ENCODE assay signal across 1 cellular context in the genomic region with DNA sequence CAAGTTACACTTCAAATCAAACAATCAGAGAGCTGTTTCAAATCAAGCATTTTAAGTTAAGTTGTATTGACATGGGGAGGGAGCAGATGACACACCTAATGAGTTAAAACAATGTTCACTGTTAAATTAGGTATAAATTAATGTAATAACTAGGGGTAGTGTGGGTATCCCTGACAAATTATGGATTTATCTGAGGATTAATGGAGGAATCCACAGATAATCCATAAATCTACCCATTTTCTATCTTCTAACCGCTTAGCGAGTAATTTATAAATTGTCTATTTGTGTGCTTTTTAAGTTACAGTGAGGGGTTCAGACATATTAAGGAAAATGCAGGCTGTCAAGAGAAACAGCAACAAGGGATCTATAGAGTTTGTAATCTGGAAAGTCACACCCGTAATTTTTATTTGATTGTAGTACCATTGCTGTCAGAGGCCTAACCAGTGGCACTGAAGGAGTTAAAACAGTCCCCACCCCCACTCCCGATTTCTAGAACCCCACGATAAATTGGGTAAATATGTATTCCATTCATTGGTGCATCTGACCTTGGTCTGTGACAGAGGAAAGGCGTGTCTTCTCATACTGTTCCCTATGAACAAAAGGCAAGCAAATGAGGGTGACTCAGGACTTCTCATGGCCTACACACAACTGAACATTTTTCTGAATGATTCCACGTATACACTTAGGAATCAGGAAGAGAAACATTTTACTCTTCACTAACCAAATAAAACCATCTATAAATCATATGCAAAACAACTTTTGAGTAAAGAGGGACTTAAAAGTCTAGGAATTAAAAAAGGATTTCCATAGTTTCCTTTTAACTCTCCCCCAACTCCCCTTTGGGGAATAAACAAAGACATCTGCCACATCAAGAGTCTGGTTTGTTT.
TF ChIP-seq lines count a peak whose summit lies in the region.

No MANE protein-coding gene starts in this region.

TF ChIP-seq in K562, 482 proteins besides CTCF, POLR2A, EP300 and RAD21 (continued from another document and continues in another):
- no peak for TF ChIP-seq SIX5 (IDR thresholded peaks at IDR 0.05; ENCODE audit: borderline replicate concordance in 1 of 2, insufficient read depth in 1 of 2, low read depth in 1 of 2, low read length in 2 of 2)
- no peak for TF ChIP-seq EHMT2 (IDR thresholded peaks at IDR 0.05)
- TF ChIP-seq FOXP1 (CRISPR knock-in tag; IDR thresholded peaks at IDR 0.05), result no peak
- peak; percentile 60; the same call in 1 of the 2 replicates for TF ChIP-seq NFXL1 (CRISPR knock-in tag; IDR thresholded peaks at IDR 0.05)
- TF ChIP-seq BHLHE40 (IDR thresholded peaks at IDR 0.05; ENCODE audit: low read length), result no peak
- TF ChIP-seq, protein P1, sequence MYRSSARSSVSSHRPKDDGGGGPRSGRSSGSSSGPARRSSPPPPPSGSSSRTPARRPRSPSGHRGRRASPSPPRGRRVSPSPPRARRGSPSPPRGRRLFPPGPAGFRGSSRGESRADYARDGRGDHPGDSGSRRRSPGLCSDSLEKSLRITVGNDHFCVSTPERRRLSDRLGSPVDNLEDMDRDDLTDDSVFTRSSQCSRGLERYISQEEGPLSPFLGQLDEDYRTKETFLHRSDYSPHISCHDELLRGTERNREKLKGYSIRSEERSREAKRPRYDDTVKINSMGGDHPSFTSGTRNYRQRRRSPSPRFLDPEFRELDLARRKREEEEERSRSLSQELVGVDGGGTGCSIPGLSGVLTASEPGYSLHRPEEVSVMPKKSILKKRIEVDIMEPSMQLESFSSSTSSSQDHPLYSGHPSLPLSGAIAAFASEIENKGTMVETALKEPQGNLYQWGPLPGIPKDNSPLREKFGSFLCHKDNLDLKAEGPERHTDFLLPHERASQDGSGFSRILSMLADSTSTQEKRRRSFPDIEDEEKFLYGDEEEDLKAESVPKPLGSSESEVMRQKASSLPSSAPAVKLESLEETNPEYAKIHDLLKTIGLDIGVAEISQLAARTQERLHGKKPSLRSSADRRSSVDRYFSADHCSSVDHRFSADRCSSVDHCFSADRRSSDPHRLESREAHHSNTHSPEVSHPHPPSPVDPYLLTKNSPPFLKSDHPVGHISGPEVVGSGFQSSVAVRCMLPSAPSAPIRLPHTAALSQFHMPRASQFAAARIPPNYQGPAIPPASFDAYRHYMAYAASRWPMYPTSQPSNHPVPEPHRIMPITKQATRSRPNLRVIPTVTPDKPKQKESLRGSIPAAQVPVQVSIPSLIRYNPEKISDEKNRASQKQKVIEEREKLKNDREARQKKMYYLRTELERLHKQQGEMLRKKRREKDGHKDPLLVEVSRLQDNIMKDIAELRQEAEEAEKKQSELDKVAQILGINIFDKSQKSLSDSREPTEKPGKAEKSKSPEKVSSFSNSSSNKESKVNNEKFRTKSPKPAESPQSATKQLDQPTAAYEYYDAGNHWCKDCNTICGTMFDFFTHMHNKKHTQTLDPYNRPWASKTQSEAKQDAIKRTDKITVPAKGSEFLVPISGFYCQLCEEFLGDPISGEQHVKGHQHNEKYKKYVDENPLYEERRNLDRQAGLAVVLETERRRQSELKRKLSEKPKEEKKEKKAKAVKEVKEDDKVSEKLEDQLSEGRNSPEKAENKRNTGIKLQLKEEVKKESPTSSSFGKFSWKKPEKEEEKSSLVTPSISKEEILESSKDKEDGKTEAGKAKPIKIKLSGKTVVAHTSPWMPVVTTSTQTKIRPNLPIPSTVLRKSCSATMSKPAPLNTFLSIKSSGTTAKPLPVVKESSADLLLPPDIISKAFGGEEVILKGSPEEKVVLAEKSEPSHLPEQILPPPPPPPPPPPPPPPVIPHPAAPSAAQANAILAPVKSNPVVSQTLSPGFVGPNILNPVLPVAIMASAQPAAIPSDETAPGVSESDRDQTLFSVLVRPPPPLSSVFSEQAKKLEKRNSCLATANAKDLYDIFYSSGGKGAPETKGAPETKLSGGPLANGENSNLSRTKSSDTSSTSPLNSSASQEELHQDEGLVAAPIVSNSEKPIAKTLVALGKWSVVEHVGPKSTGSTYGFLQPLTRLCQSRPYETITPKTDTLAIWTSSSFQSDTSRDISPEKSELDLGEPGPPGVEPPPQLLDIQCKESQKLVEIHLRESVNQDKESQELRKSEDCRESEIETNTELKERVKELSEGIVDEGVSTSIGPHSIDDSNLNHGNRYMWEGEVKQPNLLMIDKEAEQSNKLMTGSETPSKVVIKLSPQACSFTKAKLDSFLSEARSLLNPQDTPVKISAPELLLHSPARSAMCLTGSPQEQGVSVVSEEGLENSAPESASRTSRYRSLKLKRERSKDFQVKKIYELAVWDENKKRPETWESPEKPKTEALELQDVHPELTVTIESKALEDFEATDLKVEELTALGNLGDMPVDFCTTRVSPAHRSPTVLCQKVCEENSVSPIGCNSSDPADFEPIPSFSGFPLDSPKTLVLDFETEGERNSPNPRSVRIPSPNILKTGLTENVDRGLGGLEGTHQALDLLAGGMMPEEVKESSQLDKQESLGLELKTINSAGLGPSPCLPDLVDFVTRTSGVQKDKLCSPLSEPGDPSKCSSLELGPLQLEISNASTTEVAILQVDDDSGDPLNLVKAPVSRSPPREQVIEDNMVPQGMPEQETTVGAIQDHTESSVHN (IDR thresholded peaks at IDR 0.05; ENCODE audit: borderline replicate concordance in 1 of 2, low read depth in 1 of 2), result peak in 1 of 2 experiments; percentile 64; a peak in 2 of 4 replicates
- no peak for TF ChIP-seq IRF2 (CRISPR knock-in tag; IDR thresholded peaks at IDR 0.05)
- TF ChIP-seq FOS (IDR thresholded peaks at IDR 0.05; ENCODE audit: extremely low read depth, insufficient read length), result no peak
- TF ChIP-seq, protein P2, sequence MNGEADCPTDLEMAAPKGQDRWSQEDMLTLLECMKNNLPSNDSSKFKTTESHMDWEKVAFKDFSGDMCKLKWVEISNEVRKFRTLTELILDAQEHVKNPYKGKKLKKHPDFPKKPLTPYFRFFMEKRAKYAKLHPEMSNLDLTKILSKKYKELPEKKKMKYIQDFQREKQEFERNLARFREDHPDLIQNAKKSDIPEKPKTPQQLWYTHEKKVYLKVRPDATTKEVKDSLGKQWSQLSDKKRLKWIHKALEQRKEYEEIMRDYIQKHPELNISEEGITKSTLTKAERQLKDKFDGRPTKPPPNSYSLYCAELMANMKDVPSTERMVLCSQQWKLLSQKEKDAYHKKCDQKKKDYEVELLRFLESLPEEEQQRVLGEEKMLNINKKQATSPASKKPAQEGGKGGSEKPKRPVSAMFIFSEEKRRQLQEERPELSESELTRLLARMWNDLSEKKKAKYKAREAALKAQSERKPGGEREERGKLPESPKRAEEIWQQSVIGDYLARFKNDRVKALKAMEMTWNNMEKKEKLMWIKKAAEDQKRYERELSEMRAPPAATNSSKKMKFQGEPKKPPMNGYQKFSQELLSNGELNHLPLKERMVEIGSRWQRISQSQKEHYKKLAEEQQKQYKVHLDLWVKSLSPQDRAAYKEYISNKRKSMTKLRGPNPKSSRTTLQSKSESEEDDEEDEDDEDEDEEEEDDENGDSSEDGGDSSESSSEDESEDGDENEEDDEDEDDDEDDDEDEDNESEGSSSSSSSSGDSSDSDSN (IDR thresholded peaks at IDR 0.05; ENCODE audit: borderline replicate concordance in 1 of 2, low read depth in 2 of 2, low read length in 2 of 2), result no peak
- TF ChIP-seq, protein P3, sequence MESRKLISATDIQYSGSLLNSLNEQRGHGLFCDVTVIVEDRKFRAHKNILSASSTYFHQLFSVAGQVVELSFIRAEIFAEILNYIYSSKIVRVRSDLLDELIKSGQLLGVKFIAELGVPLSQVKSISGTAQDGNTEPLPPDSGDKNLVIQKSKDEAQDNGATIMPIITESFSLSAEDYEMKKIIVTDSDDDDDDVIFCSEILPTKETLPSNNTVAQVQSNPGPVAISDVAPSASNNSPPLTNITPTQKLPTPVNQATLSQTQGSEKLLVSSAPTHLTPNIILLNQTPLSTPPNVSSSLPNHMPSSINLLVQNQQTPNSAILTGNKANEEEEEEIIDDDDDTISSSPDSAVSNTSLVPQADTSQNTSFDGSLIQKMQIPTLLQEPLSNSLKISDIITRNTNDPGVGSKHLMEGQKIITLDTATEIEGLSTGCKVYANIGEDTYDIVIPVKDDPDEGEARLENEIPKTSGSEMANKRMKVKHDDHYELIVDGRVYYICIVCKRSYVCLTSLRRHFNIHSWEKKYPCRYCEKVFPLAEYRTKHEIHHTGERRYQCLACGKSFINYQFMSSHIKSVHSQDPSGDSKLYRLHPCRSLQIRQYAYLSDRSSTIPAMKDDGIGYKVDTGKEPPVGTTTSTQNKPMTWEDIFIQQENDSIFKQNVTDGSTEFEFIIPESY (CRISPR knock-in tag; IDR thresholded peaks at IDR 0.05), result no peak
- TF ChIP-seq ZNF316 (IDR thresholded peaks at IDR 0.05), result peak; percentile 93
- peak; percentile 52 for TF ChIP-seq ARID1B (IDR thresholded peaks at IDR 0.05)
- TF ChIP-seq CC2D1A (IDR thresholded peaks at IDR 0.05), result peak; percentile 43; the same call in 1 of the 2 replicates
- no peak for TF ChIP-seq ZFP30 (CRISPR knock-in tag; IDR thresholded peaks at IDR 0.05; ENCODE audit: borderline replicate concordance)
- TF ChIP-seq, protein P4, sequence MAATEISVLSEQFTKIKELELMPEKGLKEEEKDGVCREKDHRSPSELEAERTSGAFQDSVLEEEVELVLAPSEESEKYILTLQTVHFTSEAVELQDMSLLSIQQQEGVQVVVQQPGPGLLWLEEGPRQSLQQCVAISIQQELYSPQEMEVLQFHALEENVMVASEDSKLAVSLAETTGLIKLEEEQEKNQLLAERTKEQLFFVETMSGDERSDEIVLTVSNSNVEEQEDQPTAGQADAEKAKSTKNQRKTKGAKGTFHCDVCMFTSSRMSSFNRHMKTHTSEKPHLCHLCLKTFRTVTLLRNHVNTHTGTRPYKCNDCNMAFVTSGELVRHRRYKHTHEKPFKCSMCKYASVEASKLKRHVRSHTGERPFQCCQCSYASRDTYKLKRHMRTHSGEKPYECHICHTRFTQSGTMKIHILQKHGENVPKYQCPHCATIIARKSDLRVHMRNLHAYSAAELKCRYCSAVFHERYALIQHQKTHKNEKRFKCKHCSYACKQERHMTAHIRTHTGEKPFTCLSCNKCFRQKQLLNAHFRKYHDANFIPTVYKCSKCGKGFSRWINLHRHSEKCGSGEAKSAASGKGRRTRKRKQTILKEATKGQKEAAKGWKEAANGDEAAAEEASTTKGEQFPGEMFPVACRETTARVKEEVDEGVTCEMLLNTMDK (IDR thresholded peaks at IDR 0.05; ENCODE audit: borderline replicate concordance, insufficient read depth, low read depth, low read length, poor library complexity, severe bottlenecking), result no peak
- TF ChIP-seq TAF9B (IDR thresholded peaks at IDR 0.05; ENCODE audit: partially characterized antibody), result peak; percentile 64
- no peak for TF ChIP-seq SETDB1 (IDR thresholded peaks at IDR 0.05; ENCODE audit: low read length)
- TF ChIP-seq POLR2AphosphoS5 (IDR thresholded peaks at IDR 0.05; ENCODE audit: control insufficient read depth, insufficient read depth, low read depth, low read length), result no peak
- TF ChIP-seq, protein P5, sequence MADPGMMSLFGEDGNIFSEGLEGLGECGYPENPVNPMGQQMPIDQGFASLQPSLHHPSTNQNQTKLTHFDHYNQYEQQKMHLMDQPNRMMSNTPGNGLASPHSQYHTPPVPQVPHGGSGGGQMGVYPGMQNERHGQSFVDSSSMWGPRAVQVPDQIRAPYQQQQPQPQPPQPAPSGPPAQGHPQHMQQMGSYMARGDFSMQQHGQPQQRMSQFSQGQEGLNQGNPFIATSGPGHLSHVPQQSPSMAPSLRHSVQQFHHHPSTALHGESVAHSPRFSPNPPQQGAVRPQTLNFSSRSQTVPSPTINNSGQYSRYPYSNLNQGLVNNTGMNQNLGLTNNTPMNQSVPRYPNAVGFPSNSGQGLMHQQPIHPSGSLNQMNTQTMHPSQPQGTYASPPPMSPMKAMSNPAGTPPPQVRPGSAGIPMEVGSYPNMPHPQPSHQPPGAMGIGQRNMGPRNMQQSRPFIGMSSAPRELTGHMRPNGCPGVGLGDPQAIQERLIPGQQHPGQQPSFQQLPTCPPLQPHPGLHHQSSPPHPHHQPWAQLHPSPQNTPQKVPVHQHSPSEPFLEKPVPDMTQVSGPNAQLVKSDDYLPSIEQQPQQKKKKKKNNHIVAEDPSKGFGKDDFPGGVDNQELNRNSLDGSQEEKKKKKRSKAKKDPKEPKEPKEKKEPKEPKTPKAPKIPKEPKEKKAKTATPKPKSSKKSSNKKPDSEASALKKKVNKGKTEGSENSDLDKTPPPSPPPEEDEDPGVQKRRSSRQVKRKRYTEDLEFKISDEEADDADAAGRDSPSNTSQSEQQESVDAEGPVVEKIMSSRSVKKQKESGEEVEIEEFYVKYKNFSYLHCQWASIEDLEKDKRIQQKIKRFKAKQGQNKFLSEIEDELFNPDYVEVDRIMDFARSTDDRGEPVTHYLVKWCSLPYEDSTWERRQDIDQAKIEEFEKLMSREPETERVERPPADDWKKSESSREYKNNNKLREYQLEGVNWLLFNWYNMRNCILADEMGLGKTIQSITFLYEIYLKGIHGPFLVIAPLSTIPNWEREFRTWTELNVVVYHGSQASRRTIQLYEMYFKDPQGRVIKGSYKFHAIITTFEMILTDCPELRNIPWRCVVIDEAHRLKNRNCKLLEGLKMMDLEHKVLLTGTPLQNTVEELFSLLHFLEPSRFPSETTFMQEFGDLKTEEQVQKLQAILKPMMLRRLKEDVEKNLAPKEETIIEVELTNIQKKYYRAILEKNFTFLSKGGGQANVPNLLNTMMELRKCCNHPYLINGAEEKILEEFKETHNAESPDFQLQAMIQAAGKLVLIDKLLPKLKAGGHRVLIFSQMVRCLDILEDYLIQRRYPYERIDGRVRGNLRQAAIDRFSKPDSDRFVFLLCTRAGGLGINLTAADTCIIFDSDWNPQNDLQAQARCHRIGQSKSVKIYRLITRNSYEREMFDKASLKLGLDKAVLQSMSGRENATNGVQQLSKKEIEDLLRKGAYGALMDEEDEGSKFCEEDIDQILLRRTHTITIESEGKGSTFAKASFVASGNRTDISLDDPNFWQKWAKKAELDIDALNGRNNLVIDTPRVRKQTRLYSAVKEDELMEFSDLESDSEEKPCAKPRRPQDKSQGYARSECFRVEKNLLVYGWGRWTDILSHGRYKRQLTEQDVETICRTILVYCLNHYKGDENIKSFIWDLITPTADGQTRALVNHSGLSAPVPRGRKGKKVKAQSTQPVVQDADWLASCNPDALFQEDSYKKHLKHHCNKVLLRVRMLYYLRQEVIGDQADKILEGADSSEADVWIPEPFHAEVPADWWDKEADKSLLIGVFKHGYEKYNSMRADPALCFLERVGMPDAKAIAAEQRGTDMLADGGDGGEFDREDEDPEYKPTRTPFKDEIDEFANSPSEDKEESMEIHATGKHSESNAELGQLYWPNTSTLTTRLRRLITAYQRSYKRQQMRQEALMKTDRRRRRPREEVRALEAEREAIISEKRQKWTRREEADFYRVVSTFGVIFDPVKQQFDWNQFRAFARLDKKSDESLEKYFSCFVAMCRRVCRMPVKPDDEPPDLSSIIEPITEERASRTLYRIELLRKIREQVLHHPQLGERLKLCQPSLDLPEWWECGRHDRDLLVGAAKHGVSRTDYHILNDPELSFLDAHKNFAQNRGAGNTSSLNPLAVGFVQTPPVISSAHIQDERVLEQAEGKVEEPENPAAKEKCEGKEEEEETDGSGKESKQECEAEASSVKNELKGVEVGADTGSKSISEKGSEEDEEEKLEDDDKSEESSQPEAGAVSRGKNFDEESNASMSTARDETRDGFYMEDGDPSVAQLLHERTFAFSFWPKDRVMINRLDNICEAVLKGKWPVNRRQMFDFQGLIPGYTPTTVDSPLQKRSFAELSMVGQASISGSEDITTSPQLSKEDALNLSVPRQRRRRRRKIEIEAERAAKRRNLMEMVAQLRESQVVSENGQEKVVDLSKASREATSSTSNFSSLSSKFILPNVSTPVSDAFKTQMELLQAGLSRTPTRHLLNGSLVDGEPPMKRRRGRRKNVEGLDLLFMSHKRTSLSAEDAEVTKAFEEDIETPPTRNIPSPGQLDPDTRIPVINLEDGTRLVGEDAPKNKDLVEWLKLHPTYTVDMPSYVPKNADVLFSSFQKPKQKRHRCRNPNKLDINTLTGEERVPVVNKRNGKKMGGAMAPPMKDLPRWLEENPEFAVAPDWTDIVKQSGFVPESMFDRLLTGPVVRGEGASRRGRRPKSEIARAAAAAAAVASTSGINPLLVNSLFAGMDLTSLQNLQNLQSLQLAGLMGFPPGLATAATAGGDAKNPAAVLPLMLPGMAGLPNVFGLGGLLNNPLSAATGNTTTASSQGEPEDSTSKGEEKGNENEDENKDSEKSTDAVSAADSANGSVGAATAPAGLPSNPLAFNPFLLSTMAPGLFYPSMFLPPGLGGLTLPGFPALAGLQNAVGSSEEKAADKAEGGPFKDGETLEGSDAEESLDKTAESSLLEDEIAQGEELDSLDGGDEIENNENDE (IDR thresholded peaks at IDR 0.05; ENCODE audit: low read depth, low read length), result no peak
- no peak for TF ChIP-seq SMAD1 (IDR thresholded peaks at IDR 0.05; ENCODE audit: low read depth, low read length, partially characterized antibody)
